Comparison of ENCODE assay signal across 21 cellular contexts in the genomic region with DNA sequence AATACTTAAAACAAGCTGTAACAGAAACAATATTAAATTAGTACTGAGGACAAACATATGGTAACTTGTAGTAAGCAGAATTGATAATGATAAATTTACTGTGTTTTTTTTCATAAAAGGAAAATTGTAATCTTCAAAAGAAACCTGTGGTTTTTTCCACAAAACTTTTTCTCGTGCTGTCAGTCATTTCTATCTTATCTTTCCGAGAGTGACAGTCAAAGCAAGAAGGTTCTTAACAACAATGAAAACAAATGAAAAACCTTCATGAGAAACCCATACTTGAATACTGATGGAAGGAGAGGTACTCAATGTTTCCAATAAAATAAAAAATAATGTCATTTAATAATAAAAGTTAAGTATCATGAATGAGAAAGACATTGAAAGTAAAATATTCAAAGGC.
DNase-seq lines count a peak whose midpoint lies in the region; ATAC-seq, FAIRE-seq and TF ChIP-seq lines count a peak whose summit lies in the region.
"Had no signal": no experiment of that assay in that cellular context is flagged by ENCODE, and none has a peak within 500 bp of the region (broad histone marks: within the 10 kb centered on the region; RNA-seq: fewer than 3 reads in every experiment).

No MANE protein-coding gene starts in this region.

- DNase-seq in frontal cortex (ENCODE audit: low spot score in 2 of 2): no peak
- no peak for DNase-seq in pancreas
- DNase-seq in AG08396 (ENCODE audit: low spot score): no peak
- no peak for DNase-seq in cerebellar cortex (ENCODE audit: low spot score)
- DNase-seq: 8988T; ACHN; AML-193; Caco-2; Calu3; CD4-positive, alpha-beta T cell; CD8-positive, alpha-beta T cell; DMS79 treated with DMSO at 0.1 percent for 48 hours; GF-D8 had no signal

- no peaks in the 10 kb centered on the region for H3K27me3 ChIP-seq in pancreas
- H3K27me3 ChIP-seq: BLaER1 treated with 17β-estradiol and CSF1 and Interleukin-3, amounts not matched to agents 10 nM and 100 nM had no signal

- H3K4me1 ChIP-seq in pancreas: no peaks in the 10 kb centered on the region
- H3K4me1 ChIP-seq: Caco-2 had no signal

- FAIRE-seq in frontal cortex (lab: Jason Lieb, UNC) (peak; percentile 19), pancreas (lab: Jason Lieb, UNC) (peak; percentile 26)
- FAIRE-seq: A204.1, D721Med, G401.6, GM12891, GM19239 had no signal

- H3K36me3 ChIP-seq in pancreas: peaks cover 0 to 3% (median 0%) of the 10 kb centered on the region in 3 donors

- WGBS in pancreas, 2 donors: 55 to 58% methylated on average over 2 of the region's 2 CpGs

- no peak overlapping the region for H3K27ac ChIP-seq in pancreas
- H3K27ac ChIP-seq: BLaER1 treated with 17β-estradiol and CSF1 and Interleukin-3, amounts not matched to agents 10 nM and 100 nM; C4-2B had no signal

- TF ChIP-seq CTCF in pancreas (IDR thresholded peaks at IDR 0.05): no peak

- H3K9me3 ChIP-seq in pancreas: no peaks in the 10 kb centered on the region
- H3K9me3 ChIP-seq: Caco-2 had no signal

- intact Hi-C loops in pancreas (cut with DNase I): no loop called here

- no peak for ATAC-seq in pancreas
- no peak for ATAC-seq in GM21723 (IDR thresholded peaks at IDR 0.05; ENCODE audit: unreplicated experiment)
- ATAC-seq: CD8-positive, alpha-beta T cell had no signal

- no peak overlapping the region for H3K4me3 ChIP-seq in pancreas
- H3K4me3 ChIP-seq: BLaER1 treated with 17β-estradiol and CSF1 and Interleukin-3, amounts not matched to agents 10 nM and 100 nM had no signal
